Comparison of ENCODE assay signal across 1 cellular context in the genomic region with DNA sequence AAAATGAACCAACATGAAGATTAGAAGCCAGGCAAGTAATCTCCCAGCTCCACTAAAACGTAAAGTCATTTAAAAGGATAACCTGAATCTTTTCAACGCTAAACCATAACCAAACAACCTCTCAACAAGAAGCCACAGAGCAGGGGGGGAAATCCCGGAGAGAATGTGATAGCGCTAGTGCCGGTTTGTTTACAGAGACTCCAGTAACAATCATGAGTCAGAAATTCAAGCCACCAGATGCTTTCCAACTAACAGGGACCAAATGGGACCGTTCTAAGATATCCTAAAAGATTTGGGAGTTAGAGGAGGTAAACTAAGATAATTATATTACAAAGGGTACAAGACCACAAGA.
TF ChIP-seq lines count a peak whose summit lies in the region.

No MANE protein-coding gene starts in this region.

TF ChIP-seq in K562, 482 proteins besides CTCF, POLR2A, EP300 and RAD21 (continues in another document):
- TF ChIP-seq, protein P1, sequence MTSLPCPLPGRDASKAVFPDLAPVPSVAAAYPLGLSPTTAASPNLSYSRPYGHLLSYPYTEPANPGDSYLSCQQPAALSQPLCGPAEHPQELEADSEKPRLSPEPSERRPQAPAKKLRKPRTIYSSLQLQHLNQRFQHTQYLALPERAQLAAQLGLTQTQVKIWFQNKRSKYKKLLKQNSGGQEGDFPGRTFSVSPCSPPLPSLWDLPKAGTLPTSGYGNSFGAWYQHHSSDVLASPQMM (CRISPR knock-in tag; IDR thresholded peaks at IDR 0.05): no peak
- TF ChIP-seq PML (IDR thresholded peaks at IDR 0.05; ENCODE audit: low read length) (no peak), ILK (tag; IDR thresholded peaks at IDR 0.05; ENCODE audit: borderline replicate concordance, low read depth) (no peak), ATF3 (IDR thresholded peaks at IDR 0.05) (peak; percentile 71; the same call in 1 of the 2 replicates), ATF3 (CRISPR knock-in tag; conservative IDR thresholded peaks at IDR 0.05) (0 out of 2 replicates have a peak, but pooled peaks have one; percentile 24), ELF2 (CRISPR knock-in tag; IDR thresholded peaks at IDR 0.05) (no peak), NCOA4 (IDR thresholded peaks at IDR 0.05; ENCODE audit: partially characterized antibody) (no peak), NR0B1 (IDR thresholded peaks at IDR 0.05; ENCODE audit: partially characterized antibody) (no peak), MCM2 (IDR thresholded peaks at IDR 0.05; ENCODE audit: low read depth) (no peak), JUND (IDR thresholded peaks at IDR 0.05; ENCODE audit: borderline replicate concordance, low read depth, low read length) (0 out of 2 replicates have a peak, but pooled peaks have one; percentile 41), JUND (tag; IDR thresholded peaks at IDR 0.05; ENCODE audit: borderline replicate concordance, low read depth, low read length) (no peak; the same call in 2 of the 3 replicates), ZNF717 (CRISPR knock-in tag; IDR thresholded peaks at IDR 0.05) (no peak), ZEB2 (IDR thresholded peaks at IDR 0.05) (no peak), FOXJ2 (tag; IDR thresholded peaks at IDR 0.05) (no peak), POLR2B (IDR thresholded peaks at IDR 0.05; ENCODE audit: low read depth, partially characterized antibody) (no peak), CBX5 (IDR thresholded peaks at IDR 0.05; ENCODE audit: borderline replicate concordance, low read depth) (no peak), CBX8 (IDR thresholded peaks at IDR 0.05; ENCODE audit: borderline replicate concordance, extremely low read depth, low read depth, low read length, poor library complexity, severe bottlenecking) (no peak), CHD4 (IDR thresholded peaks at IDR 0.05; ENCODE audit: insufficient read depth, insufficient replicate concordance, low read depth, low read length, poor library complexity, severe bottlenecking) (no peak), HMBOX1 (IDR thresholded peaks at IDR 0.05) (peak; percentile 83), CSDE1 (IDR thresholded peaks at IDR 0.05) (no peak), ZBTB33 (CRISPR knock-in tag; IDR thresholded peaks at IDR 0.05) (no peak), ZNF592 (IDR thresholded peaks at IDR 0.05) (peak; percentile 55; the same call in 1 of the 2 replicates), ZNF124 (CRISPR knock-in tag; IDR thresholded peaks at IDR 0.05) (no peak), ZFP30 (CRISPR knock-in tag; IDR thresholded peaks at IDR 0.05; ENCODE audit: borderline replicate concordance) (no peak), EHMT2 (IDR thresholded peaks at IDR 0.05) (no peak), ZNF347 (CRISPR knock-in tag; IDR thresholded peaks at IDR 0.05; ENCODE audit: low read depth) (no peak), ELF1 (tag; IDR thresholded peaks at IDR 0.05) (0 out of 2 replicates have a peak, but pooled peaks have one; percentile 18), LEF1 (IDR thresholded peaks at IDR 0.05) (no peak), MTA2 (IDR thresholded peaks at IDR 0.05; ENCODE audit: low read depth) (no peak), MTF1 (CRISPR knock-in tag; IDR thresholded peaks at IDR 0.05; ENCODE audit: borderline replicate concordance) (no peak), ZBTB1 (CRISPR knock-in tag; IDR thresholded peaks at IDR 0.05; ENCODE audit: borderline replicate concordance, low read depth) (no peak), SIN3A (IDR thresholded peaks at IDR 0.05; ENCODE audit: borderline replicate concordance in 2 of 2, control insufficient read depth in 1 of 2, low read depth in 2 of 2, low read length in 2 of 2) (peak in 1 of 2 experiments; percentile 9; a peak in 1 of 4 replicates), EGR1 (conservative IDR thresholded peaks at IDR 0.05) (no peak), YBX1 (IDR thresholded peaks at IDR 0.05) (no peak), ZNF589 (CRISPR knock-in tag; IDR thresholded peaks at IDR 0.05; ENCODE audit: low read depth) (peak; percentile 80; the same call in 1 of the 2 replicates), PHF8 (IDR thresholded peaks at IDR 0.05; ENCODE audit: borderline replicate concordance, low read length) (no peak), CBX2 (IDR thresholded peaks at IDR 0.05; ENCODE audit: insufficient read depth, low read length, poor library complexity, severe bottlenecking) (no peak), FOXA3 (CRISPR knock-in tag; conservative IDR thresholded peaks at IDR 0.05 in 1 of 2, IDR thresholded peaks at IDR 0.05 in 1 of 2) (peak in 1 of 2 experiments; percentile 61; a peak in 2 of 4 replicates), KAT2B (IDR thresholded peaks at IDR 0.05; ENCODE audit: low read depth, low read length) (no peak), NFIC (IDR thresholded peaks at IDR 0.05) (no peak), RBM34 (IDR thresholded peaks at IDR 0.05; ENCODE audit: borderline replicate concordance, insufficient read depth, low read length) (no peak), ARID2 (IDR thresholded peaks at IDR 0.05) (no peak), RBM15 (IDR thresholded peaks at IDR 0.05; ENCODE audit: insufficient read depth, low read length) (no peak), SP2 (IDR thresholded peaks at IDR 0.05; ENCODE audit: extremely low read depth, low read depth, low read length, poor library complexity, severe bottlenecking) (no peak), ZNF644 (tag; IDR thresholded peaks at IDR 0.05; ENCODE audit: low read depth) (no peak), RCOR1 (IDR thresholded peaks at IDR 0.05; ENCODE audit: borderline replicate concordance in 1 of 2, low read depth in 2 of 2, low read length in 2 of 2) (0 out of 4 replicates have a peak, but pooled peaks of 1 of the 2 experiments have one; percentile 1), NFYB (IDR thresholded peaks at IDR 0.05; ENCODE audit: extremely low read depth, insufficient read length) (no peak), RUNX1 (IDR thresholded peaks at IDR 0.05; ENCODE audit: low read depth) (no peak), ZNF695 (CRISPR knock-in tag; IDR thresholded peaks at IDR 0.05) (no peak), ZNF79 (CRISPR knock-in tag; IDR thresholded peaks at IDR 0.05; ENCODE audit: low read depth) (no peak), ZNF584 (CRISPR knock-in tag; IDR thresholded peaks at IDR 0.05; ENCODE audit: low read depth) (no peak)
- TF ChIP-seq, protein P2, sequence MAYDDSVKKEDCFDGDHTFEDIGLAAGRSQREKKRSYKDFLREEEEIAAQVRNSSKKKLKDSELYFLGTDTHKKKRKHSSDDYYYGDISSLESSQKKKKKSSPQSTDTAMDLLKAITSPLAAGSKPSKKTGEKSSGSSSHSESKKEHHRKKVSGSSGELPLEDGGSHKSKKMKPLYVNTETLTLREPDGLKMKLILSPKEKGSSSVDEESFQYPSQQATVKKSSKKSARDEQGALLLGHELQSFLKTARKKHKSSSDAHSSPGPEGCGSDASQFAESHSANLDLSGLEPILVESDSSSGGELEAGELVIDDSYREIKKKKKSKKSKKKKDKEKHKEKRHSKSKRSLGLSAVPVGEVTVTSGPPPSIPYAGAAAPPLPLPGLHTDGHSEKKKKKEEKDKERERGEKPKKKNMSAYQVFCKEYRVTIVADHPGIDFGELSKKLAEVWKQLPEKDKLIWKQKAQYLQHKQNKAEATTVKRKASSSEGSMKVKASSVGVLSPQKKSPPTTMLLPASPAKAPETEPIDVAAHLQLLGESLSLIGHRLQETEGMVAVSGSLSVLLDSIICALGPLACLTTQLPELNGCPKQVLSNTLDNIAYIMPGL (CRISPR knock-in tag; IDR thresholded peaks at IDR 0.05): no peak
- TF ChIP-seq, protein P3, sequence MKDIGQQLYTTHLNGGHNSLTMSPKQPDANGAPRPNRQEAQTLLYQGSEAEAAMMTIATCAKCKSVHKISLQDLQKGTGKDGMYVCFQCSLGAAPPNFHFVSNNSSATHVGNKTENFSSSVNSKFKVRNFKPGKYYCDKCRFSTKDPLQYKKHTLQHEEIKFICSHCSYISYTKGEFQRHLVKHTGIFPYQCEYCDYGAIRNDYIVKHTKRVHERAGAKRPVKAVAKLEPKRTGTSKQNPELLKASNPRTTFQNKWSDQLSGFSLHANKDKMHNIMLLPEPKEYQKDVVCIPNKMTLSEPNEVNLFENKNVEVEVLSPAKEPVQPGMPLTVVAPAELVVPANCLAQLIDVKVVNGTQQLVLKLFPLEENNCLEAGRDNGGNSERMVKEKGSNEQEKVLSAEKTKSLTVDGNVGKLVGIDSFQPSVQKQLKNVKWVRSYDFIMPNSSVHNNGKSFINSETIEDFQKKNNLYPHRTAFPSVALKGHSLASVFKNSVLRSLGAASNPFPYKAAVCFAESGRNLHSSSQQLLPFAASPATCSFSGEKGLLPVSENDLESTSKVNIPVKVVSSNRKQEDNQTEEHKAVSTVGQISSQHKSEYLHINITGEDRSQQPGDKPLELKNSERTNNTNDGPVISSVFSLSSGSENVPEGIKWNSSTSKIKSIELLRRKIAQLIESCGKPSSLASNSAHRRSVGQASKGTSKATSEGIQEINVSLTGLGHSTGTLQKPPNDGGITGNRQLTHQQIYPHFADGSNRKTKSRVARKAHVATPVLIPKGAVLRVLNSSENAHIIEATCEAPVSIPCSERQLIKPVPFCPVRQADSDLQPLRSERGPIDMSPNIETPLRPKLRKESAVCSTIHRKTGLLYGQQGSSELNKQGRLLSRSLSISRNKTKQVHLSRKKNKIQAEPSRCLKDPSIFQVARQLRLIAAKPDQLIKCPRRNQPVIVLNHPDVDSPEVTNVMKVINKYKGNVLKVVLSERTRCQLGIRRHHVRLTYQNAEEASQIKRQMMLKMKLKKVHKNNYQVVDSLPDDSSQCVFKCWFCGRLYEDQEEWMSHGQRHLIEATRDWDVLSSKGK (CRISPR knock-in tag; IDR thresholded peaks at IDR 0.05): no peak
- TF ChIP-seq, protein P4, sequence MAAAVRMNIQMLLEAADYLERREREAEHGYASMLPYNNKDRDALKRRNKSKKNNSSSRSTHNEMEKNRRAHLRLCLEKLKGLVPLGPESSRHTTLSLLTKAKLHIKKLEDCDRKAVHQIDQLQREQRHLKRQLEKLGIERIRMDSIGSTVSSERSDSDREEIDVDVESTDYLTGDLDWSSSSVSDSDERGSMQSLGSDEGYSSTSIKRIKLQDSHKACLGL (CRISPR knock-in tag; IDR thresholded peaks at IDR 0.05; ENCODE audit: borderline replicate concordance, poor library complexity, severe bottlenecking): no peak
